ENCODE assay signal across 29 cellular contexts in genomic region chr4:16663722-16664121, GRCh38.
DNase-seq lines count a peak whose midpoint lies in the region; ATAC-seq, FAIRE-seq and TF ChIP-seq lines count a peak whose summit lies in the region.
"Had no signal": no experiment of that assay in that cellular context is flagged by ENCODE, and none has a peak within 500 bp of the region (broad histone marks: within the 10 kb centered on the region; RNA-seq: fewer than 3 reads in every experiment).

No MANE protein-coding gene starts in this region.

- ATAC-seq in left ventricle myocardium superior, result peak; percentile 79
- no peak for ATAC-seq in HG02973 (IDR thresholded peaks at IDR 0.05; ENCODE audit: unreplicated experiment)
- ATAC-seq: K562 had no signal

- no peaks in the 10 kb centered on the region for H3K36me3 ChIP-seq in astrocyte (ENCODE audit: insufficient read depth, low read length)
- H3K36me3 ChIP-seq: MG63, spleen, tibial artery had no signal

- peaks cover 1% of the 10 kb centered on the region for H3K36me3 Mint-ChIP-seq in astrocyte (ENCODE audit: low read depth, unreplicated experiment)
- H3K36me3 Mint-ChIP-seq: CD4-positive, CD25-positive, alpha-beta regulatory T cell had no signal

- H3K79me2 ChIP-seq in astrocyte (ENCODE audit: insufficient read depth, low read length), result no peaks in the 10 kb centered on the region

- no peak overlapping the region for H3K4me3 Mint-ChIP-seq in astrocyte (ENCODE audit: unreplicated experiment)
- H3K4me3 Mint-ChIP-seq: activated naive CD4-positive, alpha-beta T cell treated with anti-CD3 and anti-CD28 coated beads for 36 hours; activated T-helper 1 cell treated with anti-CD3 and anti-CD28 coated beads, Interleukin-12 subunit alpha, Interleukin-12 subunit beta, Interleukin-2, Interleukin-4 antibody, amounts not matched to agents 30 ng/mL and 10 ng/mL and 1 ng/mL, durations not matched to agents 14 hours and 24 hours and 36 hours; CD4-positive, CD25-positive, alpha-beta regulatory T cell; central memory CD8-positive, alpha-beta T cell; HFFc6; immature natural killer cell had no signal

- H3K4me1 ChIP-seq in astrocyte (ENCODE audit: insufficient read depth, low read length), result peaks cover 15% of the 10 kb centered on the region

- peak; percentile 34 for FAIRE-seq in astrocyte (lab: Jason Lieb, UNC)
- FAIRE-seq: GM19239, K562 had no signal

- peak overlapping the region; percentile 29 for H3K27ac Mint-ChIP-seq in astrocyte (ENCODE audit: unreplicated experiment)
- H3K27ac Mint-ChIP-seq: activated naive CD4-positive, alpha-beta T cell treated with anti-CD3 and anti-CD28 coated beads for 36 hours; activated T-helper 1 cell treated with anti-CD3 and anti-CD28 coated beads, Interleukin-12 subunit alpha, Interleukin-12 subunit beta, Interleukin-2, Interleukin-4 antibody, amounts not matched to agents 30 ng/mL and 10 ng/mL and 1 ng/mL, durations not matched to agents 14 hours and 24 hours and 36 hours; CD4-positive, CD25-positive, alpha-beta regulatory T cell; HFFc6; immature natural killer cell had no signal

- no peaks in the 10 kb centered on the region for H3K9me3 ChIP-seq in astrocyte (ENCODE audit: insufficient read depth, low read depth, low read length)
- H3K9me3 ChIP-seq: MG63, tibial artery had no signal

- no peaks in the 10 kb centered on the region for H4K20me1 ChIP-seq in astrocyte (ENCODE audit: insufficient read depth, low read length)

- peaks cover 9% of the 10 kb centered on the region for H3K4me1 Mint-ChIP-seq in astrocyte (ENCODE audit: low read depth, unreplicated experiment)
- H3K4me1 Mint-ChIP-seq: CD4-positive, CD25-positive, alpha-beta regulatory T cell; central memory CD8-positive, alpha-beta T cell; immature natural killer cell had no signal

- peak; percentile 28 for DNase-seq in AG08395 (ENCODE audit: low spot score)
- DNase-seq in GM03348 (ENCODE audit: low spot score), result peak; percentile 57
- peak; percentile 43 for DNase-seq in astrocyte (ENCODE audit: low read depth)
- DNase-seq in left ventricle myocardium superior, result no peak
- DNase-seq in NCI-H1930 (lab: John Stamatoyannopoulos, UW), result no peak
- DNase-seq in stimulated activated CD4-positive, alpha-beta T cell treated with anti-CD3 and anti-CD28 coated beads, Interleukin-1b, Interleukin-23, amount 100 ng/mL, for 48 hours, result no peak
- DNase-seq: activated CD4-positive, alpha-beta T cell treated with anti-CD3 and anti-CD28 coated beads, Interleukin-2, amount 50 U/mL, for 48 hours; activated CD4-positive, CD25-positive, alpha-beta regulatory T cell treated with anti-CD3 and anti-CD28 coated beads, Interleukin-2, amount 50 U/mL, for 72 hours; activated naive CD4-positive, alpha-beta T cell treated with anti-CD3 and anti-CD28 coated beads for 36 hours; CD4-positive, CD25-positive, alpha-beta regulatory T cell; DND-41; GOT3; HFFc6; immature natural killer cell; mesendoderm; MG63; NCI-H1105 treated with DMSO at 0.1 percent for 48 hours; NCI-H187 treated with DMSO at 0.1 percent for 48 hours; NCI-H526; NK-92 treated with Interleukin-12 subunit alpha and Interleukin-12 subunit beta, amount 100 ng/mL, for 24 hours; spleen; T-helper 2 cell; tibial artery had no signal

- no peaks in the 10 kb centered on the region for H3K27me3 ChIP-seq in astrocyte (ENCODE audit: insufficient read depth, low read length)
- H3K27me3 ChIP-seq: MG63, spleen, tibial artery had no signal

- no peak overlapping the region for H3K4me3 ChIP-seq in astrocyte (ENCODE audit: insufficient read depth, low read depth, low read length)
- H3K4me3 ChIP-seq: K562, MG63, SK-N-MC, spleen, tibial artery had no signal

- H3K27ac ChIP-seq in astrocyte (ENCODE audit: low read depth, low read length), result no peak overlapping the region
- H3K27ac ChIP-seq: SK-N-MC, spleen, tibial artery had no signal

- H3K9ac ChIP-seq in astrocyte (ENCODE audit: low read length), result no peak overlapping the region

- H3K27me3 Mint-ChIP-seq in astrocyte (ENCODE audit: low read depth, unreplicated experiment), result peaks cover 2% of the 10 kb centered on the region
- H3K27me3 Mint-ChIP-seq: CD4-positive, CD25-positive, alpha-beta regulatory T cell had no signal

- TF ChIP-seq CTCF in astrocyte (IDR thresholded peaks at IDR 0.05; ENCODE audit: insufficient read depth, low read depth, low read length), result no peak

- H2AFZ ChIP-seq in astrocyte (ENCODE audit: low read depth, low read length), result no peak overlapping the region

- no peaks in the 10 kb centered on the region for H3K9me3 Mint-ChIP-seq in astrocyte (ENCODE audit: unreplicated experiment)
- H3K9me3 Mint-ChIP-seq: activated naive CD4-positive, alpha-beta T cell treated with anti-CD3 and anti-CD28 coated beads for 36 hours; activated T-helper 1 cell treated with anti-CD3 and anti-CD28 coated beads, Interleukin-12 subunit alpha, Interleukin-12 subunit beta, Interleukin-2, Interleukin-4 antibody, amounts not matched to agents 30 ng/mL and 10 ng/mL and 1 ng/mL, durations not matched to agents 14 hours and 24 hours and 36 hours; central memory CD8-positive, alpha-beta T cell; HFFc6 had no signal

- intact Hi-C loops in left ventricle myocardium superior (cut with micrococcal nuclease), result no loop called here

- no peak overlapping the region for H3K4me2 ChIP-seq in astrocyte (ENCODE audit: low read length)

Comparison
In these comparisons a context has a peak if more than half of its experiments do, and no peak if none do; other contexts are left out.
1. DNase-seq: peak in AG08395 (single experiment), GM03348 (single experiment) and astrocyte (single experiment); none in left ventricle myocardium superior (single experiment), NCI-H1930 (0 of 2) and stimulated activated CD4-positive, alpha-beta T cell treated with anti-CD3 and anti-CD28 coated beads, Interleukin-1b, Interleukin-23, amount 100 ng/mL, for 48 hours (single experiment).